Comparison of ENCODE assay signal across 23 cellular contexts in genomic region chr10:113916053-113916452, GRCh38.
A peak's percentile ranks its signal among the peaks of the same experiment; 100 is the strongest.
DNase-seq lines count a peak whose midpoint lies in the region; ATAC-seq and TF ChIP-seq lines count a peak whose summit lies in the region.
"Had no signal": no experiment of that assay in that cellular context is flagged by ENCODE, and none has a peak within 500 bp of the region (broad histone marks: within the 10 kb centered on the region; RNA-seq: fewer than 3 reads in every experiment).

No MANE protein-coding gene starts in this region.

- ATAC-seq in left cardiac atrium (no peak), lower lobe of right lung (no peak), HG03442 (IDR thresholded peaks at IDR 0.05; ENCODE audit: unreplicated experiment) (no peak)
- no peak for ATAC-seq in natural killer cell treated with Interleukin-12 subunit alpha and Interleukin-12 subunit beta and Interleukin-15 and Interleukin-18, amount 100 ng/mL, for 72 hours
- ATAC-seq: GM23338 had no signal

- H3K36me3 Mint-ChIP-seq in natural killer cell treated with Interleukin-12 subunit alpha and Interleukin-12 subunit beta and Interleukin-15 and Interleukin-18, amount 100 ng/mL, for 72 hours: peaks cover 19% of the 10 kb centered on the region

- H3K27me3 Mint-ChIP-seq in natural killer cell treated with Interleukin-12 subunit alpha and Interleukin-12 subunit beta and Interleukin-15 and Interleukin-18, amount 100 ng/mL, for 72 hours: no peaks in the 10 kb centered on the region

- H3K4me1 ChIP-seq in left ventricle myocardium inferior (peaks cover 10% of the 10 kb centered on the region), lower lobe of right lung (peaks cover 5% of the 10 kb centered on the region)
- H3K4me1 ChIP-seq: HAP-1 had no signal

- H3K36me3 ChIP-seq in left ventricle myocardium inferior: peaks cover 20% of the 10 kb centered on the region
- H3K36me3 ChIP-seq in lower lobe of right lung: peaks cover 12% of the 10 kb centered on the region

- in situ Hi-C loops in G401 (cut with HindIII; ENCODE audit: low sequenced_read_pairs): no loop called here

- H3K4me1 Mint-ChIP-seq in natural killer cell treated with Interleukin-12 subunit alpha and Interleukin-12 subunit beta and Interleukin-15 and Interleukin-18, amount 100 ng/mL, for 72 hours (ENCODE audit: low read depth in 2 of 2): no peaks in the 10 kb centered on the region
- H3K4me1 Mint-ChIP-seq: GM23338 had no signal

- no peak overlapping the region for H3K27ac Mint-ChIP-seq in natural killer cell treated with Interleukin-12 subunit alpha and Interleukin-12 subunit beta and Interleukin-15 and Interleukin-18, amount 100 ng/mL, for 72 hours
- H3K27ac Mint-ChIP-seq: GM23338 had no signal

- H3K27me3 ChIP-seq in left ventricle myocardium inferior (ENCODE audit: low read depth) (no peaks in the 10 kb centered on the region), lower lobe of right lung (ENCODE audit: low read depth) (no peaks in the 10 kb centered on the region)

- H3K4me3 ChIP-seq in left ventricle myocardium inferior: no peak overlapping the region
- no peak overlapping the region for H3K4me3 ChIP-seq in lower lobe of right lung
- H3K4me3 ChIP-seq: GM23338, HAP-1 had no signal

- intact Hi-C loops in left ventricle myocardium inferior (cut with micrococcal nuclease) (no loop called here), left cardiac atrium (cut with DNase I) (no loop called here), lower lobe of right lung (cut with DNase I) (no loop called here)

- no peak overlapping the region for H3K4me3 Mint-ChIP-seq in natural killer cell treated with Interleukin-12 subunit alpha and Interleukin-12 subunit beta and Interleukin-15 and Interleukin-18, amount 100 ng/mL, for 72 hours
- H3K4me3 Mint-ChIP-seq: GM23338 had no signal

- DNase-seq in left ventricle myocardium inferior (no peak), left cardiac atrium (no peak), dermis blood vessel endothelial cell (peak; percentile 44), lower lobe of right lung (no peak), caudate nucleus (lab: John Stamatoyannopoulos, UW) (no peak), G401 (ENCODE audit: low spot score) (no peak)
- no peak for DNase-seq in natural killer cell treated with Interleukin-12 subunit alpha and Interleukin-12 subunit beta and Interleukin-15 and Interleukin-18, amount 100 ng/mL, for 72 hours (ENCODE audit: low spot score)
- DNase-seq: AML-193; C1 segment of cervical spinal cord; GDM1; KBM-7; MM.1S; NCI-H1048; NCI-H1436; NCI-H187 treated with DMSO at 0.1 percent for 48 hours; NCI-H2227 treated with DMSO at 0.1 percent for 48 hours; NCI-H510A; NK-92 treated with Interleukin-12 subunit alpha and Interleukin-12 subunit beta, amount 100 ng/mL, for 24 hours; Right ventricle myocardium superior had no signal

- TF ChIP-seq CTCF in left ventricle myocardium inferior (IDR thresholded peaks at IDR 0.05; ENCODE audit: borderline replicate concordance): no peak
- no peak for TF ChIP-seq CTCF in lower lobe of right lung (IDR thresholded peaks at IDR 0.05)

- H3K27ac ChIP-seq in left ventricle myocardium inferior (replicated peaks) (peak overlapping the region; percentile 70), lower lobe of right lung (peak overlapping the region; percentile 47), caudate nucleus (ENCODE audit: low read depth, low read length) (no peak overlapping the region)
- H3K27ac ChIP-seq: 22Rv1 had no signal

- no peaks in the 10 kb centered on the region for H3K9me3 Mint-ChIP-seq in natural killer cell treated with Interleukin-12 subunit alpha and Interleukin-12 subunit beta and Interleukin-15 and Interleukin-18, amount 100 ng/mL, for 72 hours
- H3K9me3 Mint-ChIP-seq: GM23338 had no signal

- H3K9me3 ChIP-seq in left ventricle myocardium inferior (replicated peaks) (no peaks in the 10 kb centered on the region), lower lobe of right lung (no peaks in the 10 kb centered on the region)
- H3K9me3 ChIP-seq: HAP-1 had no signal
